10 cellular contexts compared by ENCODE assay signal in the genomic region with DNA sequence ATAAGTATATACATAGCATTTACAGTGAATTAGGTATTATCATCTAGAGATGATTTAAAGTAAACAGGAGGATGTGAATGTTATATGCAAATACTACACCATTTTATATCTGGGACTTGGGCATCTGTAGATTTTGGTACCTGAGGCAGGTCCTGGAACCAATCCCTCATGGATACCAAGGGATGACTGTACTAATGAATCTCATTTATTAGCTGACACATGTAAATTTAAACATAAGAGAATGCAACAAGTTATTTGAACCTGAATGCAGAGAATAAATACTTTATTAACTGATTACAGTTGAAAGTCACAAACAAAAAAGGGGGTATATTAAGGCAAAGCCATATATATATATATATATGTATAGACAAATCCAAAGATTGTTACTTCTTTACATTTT.
"Had no signal": no experiment of that assay in that cellular context is flagged by ENCODE, and none has a peak within 500 bp of the region (broad histone marks: within the 10 kb centered on the region; RNA-seq: fewer than 3 reads in every experiment).

No MANE protein-coding gene starts in this region.

- H3K4me2 ChIP-seq: GM23338 had no signal

- H3K9me3 ChIP-seq: HAP-1 had no signal

- FAIRE-seq: H1 had no signal

- H3K4me3 ChIP-seq: GM23248, GM23338, HAP-1 had no signal

- H3K9ac ChIP-seq: GM23248 had no signal

- ATAC-seq: GM23338, HCT116 had no signal

- H3K4me1 ChIP-seq: HAP-1 had no signal

- H2AFZ ChIP-seq: GM23248, GM23338 had no signal

- H3K27ac ChIP-seq: GM23248 had no signal

- DNase-seq: GM23248, GOT3, H7, H9, HCEC 1CT, HFFc6 had no signal
